ENCODE assay signal across 8 cellular contexts in genomic region chr15:76190767-76191538, GRCh38.
DNase-seq lines count a peak whose midpoint lies in the region; ATAC-seq and TF ChIP-seq lines count a peak whose summit lies in the region.

No MANE protein-coding gene starts in this region.

- peak; percentile 77 for DNase-seq in EL
- peak; percentile 75 for DNase-seq in H4 (ENCODE audit: low spot score)
- peak; percentile 82 for DNase-seq in MG63
- peak; percentile 70 for DNase-seq in SKM-1 (lab: John Stamatoyannopoulos, UW; ENCODE audit: unreplicated experiment)
- peak; percentile 73 for DNase-seq in activated naive CD4-positive, alpha-beta T cell treated with anti-CD3 and anti-CD28 coated beads, Interleukin-2, amount 50 U/mL, for 16 hours
- peak; percentile 66 to 92 (median 80) for DNase-seq in head of caudate nucleus
- DNase-seq in progenitor cell of endocrine pancreas (ENCODE audit: low spot score, unreplicated experiment): peak; percentile 70
- DNase-seq in upper lobe of right lung: peak; percentile 89

- intact Hi-C loops in head of caudate nucleus (cut with DNase I): no loop called here
- intact Hi-C loops in upper lobe of right lung (cut with DNase I): no loop called here

- peaks cover 10% of the 10 kb centered on the region for H3K4me1 ChIP-seq in upper lobe of right lung

- no peaks in the 10 kb centered on the region for H3K27me3 ChIP-seq in MG63
- peaks cover 25% of the 10 kb centered on the region for H3K27me3 ChIP-seq in upper lobe of right lung

- TF ChIP-seq CTCF in progenitor cell of endocrine pancreas (IDR thresholded peaks at IDR 0.05; ENCODE audit: unreplicated experiment): peak; percentile 87
- TF ChIP-seq CTCF in upper lobe of right lung (IDR thresholded peaks at IDR 0.05): peak; percentile 85

- H3K9me3 ChIP-seq in MG63: no peaks in the 10 kb centered on the region
- no peaks in the 10 kb centered on the region for H3K9me3 ChIP-seq in upper lobe of right lung

- H3K36me3 Mint-ChIP-seq in progenitor cell of endocrine pancreas (ENCODE audit: insufficient read depth): no peaks in the 10 kb centered on the region

- H3K4me3 ChIP-seq in MG63 (no peak overlapping the region), upper lobe of right lung (peak overlapping the region; percentile 13)

- H3K4me3 Mint-ChIP-seq in progenitor cell of endocrine pancreas (ENCODE audit: low read depth): no peak overlapping the region

- no peaks in the 10 kb centered on the region for H3K9me3 Mint-ChIP-seq in progenitor cell of endocrine pancreas (ENCODE audit: low read depth)

- H3K27ac Mint-ChIP-seq in progenitor cell of endocrine pancreas: no peak overlapping the region

- no peak overlapping the region for H3K27ac ChIP-seq in upper lobe of right lung

- H3K36me3 ChIP-seq in MG63: no peaks in the 10 kb centered on the region
- no peaks in the 10 kb centered on the region for H3K36me3 ChIP-seq in upper lobe of right lung

- peak; percentile 92 for ATAC-seq in upper lobe of right lung

- peaks cover 20% of the 10 kb centered on the region for H3K4me1 Mint-ChIP-seq in progenitor cell of endocrine pancreas (ENCODE audit: low read depth)

- peaks cover 41% of the 10 kb centered on the region for H3K27me3 Mint-ChIP-seq in progenitor cell of endocrine pancreas
